8 cellular contexts compared by ENCODE assay signal in genomic region chr17:12789075-12789975, GRCh38. TPM values are rescaled to one million over a fixed set of nuclear protein-coding genes. Genes with fewer than 3 reads are reported as not detected.
A peak's percentile ranks its signal among the peaks of the same experiment; 100 is the strongest.
DNase-seq lines count a peak whose midpoint lies in the region; ATAC-seq, FAIRE-seq and TF ChIP-seq lines count a peak whose summit lies in the region.

Gene ARHGAP44, plus strand, starts transcription at chr17:12789498. Its CDS starts 341 bp downstream, at chr17:12789839.

- no peak for FAIRE-seq in keratinocyte (lab: Jason Lieb, UNC)

- H3K27ac ChIP-seq in keratinocyte (ENCODE audit: control insufficient read depth, insufficient read depth, low read length), result no peak within 1 kb of the TSS
- H3K27ac ChIP-seq in smooth muscle cell (ENCODE audit: low read depth), result no peak within 1 kb of the TSS

- under 1% methylated on average over 82 of the region's 84 CpGs for WGBS in smooth muscle cell (ENCODE audit: low lambda C conversion rate)

- H3K4me1 ChIP-seq in keratinocyte (ENCODE audit: control insufficient read depth, extremely low read depth, insufficient read depth, low read length) (peaks cover 5% of the 10 kb centered on the region), smooth muscle cell (ENCODE audit: low read depth) (no peaks in the 10 kb centered on the region)

- H3K9me1 ChIP-seq in keratinocyte (ENCODE audit: control insufficient read depth, extremely low read depth, insufficient read depth, low read length), result no peaks in the 10 kb centered on the region

- no peaks in the 10 kb centered on the region for H3F3A ChIP-seq in smooth muscle cell (ENCODE audit: low read depth)

- H3K36me3 ChIP-seq in keratinocyte (ENCODE audit: control insufficient read depth in 2 of 2, extremely low read depth in 1 of 2, insufficient read depth in 2 of 2, low read length in 2 of 2) (no peaks in the 10 kb centered on the region), smooth muscle cell (ENCODE audit: low read depth) (no peaks in the 10 kb centered on the region)

- dilution Hi-C loops in keratinocyte (cut with MboI; ENCODE audit: extremely low pct_ligation_motif_present, low sequenced_read_pairs), result no loop called here

- no peaks in the 10 kb centered on the region for H3K9me3 ChIP-seq in keratinocyte (ENCODE audit: control insufficient read depth, low read depth, low read length)
- no peaks in the 10 kb centered on the region for H3K9me3 ChIP-seq in smooth muscle cell (replicated peaks; ENCODE audit: low read depth)

- H3K4me2 ChIP-seq in keratinocyte (ENCODE audit: control insufficient read depth, extremely low read depth, insufficient read depth, low read depth, low read length), result peak within 1 kb of the TSS; percentile 74
- H3K4me2 ChIP-seq in smooth muscle cell, result peak within 1 kb of the TSS; percentile 96

- no peaks in the 10 kb centered on the region for H4K20me1 ChIP-seq in keratinocyte (ENCODE audit: control insufficient read depth, extremely low read depth, insufficient read depth, low read length)
- no peaks in the 10 kb centered on the region for H4K20me1 ChIP-seq in smooth muscle cell (ENCODE audit: low read depth)

- ATAC-seq in GM19324 (IDR thresholded peaks at IDR 0.05; ENCODE audit: low FRiP score, unreplicated experiment) (peak; percentile 74), HG03196 (IDR thresholded peaks at IDR 0.05; ENCODE audit: unreplicated experiment) (peak; percentile 92)

- H2AFZ ChIP-seq in keratinocyte (ENCODE audit: control insufficient read depth, low read length), result peak within 1 kb of the TSS; percentile 81
- H2AFZ ChIP-seq in smooth muscle cell (ENCODE audit: low read depth), result peak within 1 kb of the TSS; percentile 91

- DNase-seq in D341Med (ENCODE audit: low spot score), result peak; percentile 84
- peak; percentile 27 for DNase-seq in RPMI7951 (ENCODE audit: low read depth)
- DNase-seq in cerebellar cortex (ENCODE audit: low spot score), result peak; percentile 68
- DNase-seq in keratinocyte (ENCODE audit: low read depth, low spot score), result no peak
- peak; percentile 19 for DNase-seq in smooth muscle cell (lab: John Stamatoyannopoulos, UW; ENCODE audit: unreplicated experiment)
- DNase-seq in SKM-1 treated with dmso at 0.1 percent for 144 hours (lab: John Stamatoyannopoulos, UW; ENCODE audit: unreplicated experiment), result no peak

- TF ChIP-seq CTCF in keratinocyte (optimal IDR thresholded peaks at IDR 0.05 in 1 of 3, IDR thresholded peaks at IDR 0.05 in 1 of 3, conservative IDR thresholded peaks at IDR 0.05 in 1 of 3; ENCODE audit: extremely low read depth in 1 of 3, insufficient read depth in 2 of 3, low read length in 3 of 3), result no peak
- TF ChIP-seq CTCF in smooth muscle cell (IDR thresholded peaks at IDR 0.05; ENCODE audit: borderline replicate concordance, insufficient read depth, poor library complexity, severe bottlenecking), result no peak

- H3K27me3 ChIP-seq in keratinocyte (ENCODE audit: control insufficient read depth, extremely low read depth, insufficient read depth, low read length) (no peaks in the 10 kb centered on the region), smooth muscle cell (ENCODE audit: low read depth) (peaks cover 29% of the 10 kb centered on the region)

- H3K4me3 ChIP-seq in keratinocyte (ENCODE audit: control insufficient read depth in 2 of 3, extremely low read depth in 1 of 3, insufficient read depth in 2 of 3, low read depth in 1 of 3, low read length in 3 of 3), result peak within 1 kb of the TSS; percentile 49 to 64 (median 58)
- peak within 1 kb of the TSS; percentile 77 for H3K4me3 ChIP-seq in smooth muscle cell

- no peaks in the 10 kb centered on the region for H3K79me2 ChIP-seq in keratinocyte (ENCODE audit: control insufficient read depth, insufficient read depth, low read length)
- H3K79me2 ChIP-seq in smooth muscle cell (ENCODE audit: low read depth), result no peaks in the 10 kb centered on the region

- H3K9ac ChIP-seq in keratinocyte (ENCODE audit: control insufficient read depth, extremely low read depth, insufficient read depth, low read length), result peak within 1 kb of the TSS; percentile 25
- peak within 1 kb of the TSS; percentile 3 for H3K9ac ChIP-seq in smooth muscle cell (ENCODE audit: low read depth)

RNA-seq across cellular contexts. Expression of gene ARHGAP44, which starts in this region (rescaled TPM):
- 0.12 TPM in 1 of 2 replicates, not detected in the other for total RNA-seq in RPMI7951 (2014; rRNA removed; shearing (Covaris generic))
- polyA plus RNA-seq in keratinocyte (1.9 to 2.2 TPM (median 2.2 TPM) in 3 replicates), smooth muscle cell (2.0 and 3.2 TPM in 2 replicates)
- polyA plus RNA-seq in keratinocyte (2011; ENCODE audit: low read depth), result 0.97 TPM
- polyA plus RNA-seq in keratinocyte (2011; cell fraction: cytosol; rRNA removed), result 2.9 and 3.1 TPM in 2 replicates
- 3.4 and 4.8 TPM in 2 replicates for polyA plus RNA-seq in keratinocyte (2011; cell fraction: nucleus; rRNA removed)
- polyA plus RNA-seq in keratinocyte (2012; ENCODE audit: low replicate concordance), result 1.0 and 2.5 TPM in 2 replicates
- 2.0 to 6.9 TPM (median 3.1 TPM) in 3 replicates for polyA minus RNA-seq in keratinocyte
- 1.7 TPM for polyA minus RNA-seq in keratinocyte (2011; cell fraction: cytosol; rRNA and poly(A)+ RNA removed)
- 3.5 and 5.6 TPM in 2 replicates for polyA minus RNA-seq in keratinocyte (2011; cell fraction: nucleus; rRNA and poly(A)+ RNA removed)
- total RNA-seq in smooth muscle cell, result 1.3 and 1.8 TPM in 2 replicates

Comparison
In these comparisons a context has a peak if more than half of its experiments do, and no peak if none do; other contexts are left out.
1. Peak in DNase-seq in RPMI7951; RNA of the gene not detected or under 1 TPM.
2. DNase-seq: peak in D341Med (single experiment), cerebellar cortex (single experiment) and smooth muscle cell (single experiment); none in keratinocyte (single experiment) and SKM-1 treated with dmso at 0.1 percent for 144 hours (single experiment).